ENCODE assay signal across 5 cellular contexts in the genomic region with DNA sequence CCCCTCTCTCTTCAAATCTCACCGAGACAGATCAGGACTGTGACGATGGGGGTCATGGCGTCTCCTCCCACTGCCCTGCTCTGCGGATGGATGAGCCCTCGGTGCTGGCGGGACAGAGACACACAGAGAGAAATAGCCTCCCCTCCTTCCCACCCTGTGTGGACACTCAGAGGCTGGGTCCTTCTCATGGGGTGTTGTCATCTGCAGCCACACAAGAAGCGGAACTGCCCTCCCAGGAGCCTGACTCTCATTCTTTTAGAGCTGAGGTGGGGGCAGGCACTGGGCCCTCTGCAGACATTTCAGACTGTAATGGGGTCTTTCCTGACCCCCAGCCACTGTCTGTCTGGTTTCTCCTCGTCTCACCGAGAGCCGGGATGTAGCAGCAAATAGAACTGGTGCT. TPM values are rescaled to one million over a fixed set of nuclear protein-coding genes. Genes with fewer than 3 reads are reported as not detected.
"Had no signal": no experiment of that assay in that cellular context is flagged by ENCODE, and none has a peak within 500 bp of the region (broad histone marks: within the 10 kb centered on the region; RNA-seq: fewer than 3 reads in every experiment).

No MANE protein-coding gene starts in this region.

RNA-seq across cellular contexts. Expression of a gene that starts 0.5 kb away (rescaled TPM):
- total RNA-seq: activated CD4-positive, alpha-beta T cell treated with anti-CD3 and anti-CD28 coated beads, Interleukin-2, amount 10 ng/mL, durations not matched to agents 7 days and 5 days; activated naive CD4-positive, alpha-beta T cell treated with anti-CD3 and anti-CD28 coated beads for 36 hours; activated T-helper 17 cell treated with anti-CD3 and anti-CD28 coated beads, Interleukin-2, amount 50 U/mL, for 72 hours; astrocyte; lung microvascular endothelial cell had no signal

RNA-seq across cellular contexts. Expression of a gene that starts 23.4 kb away (rescaled TPM):
- total RNA-seq: activated CD4-positive, alpha-beta T cell treated with anti-CD3 and anti-CD28 coated beads, Interleukin-2, amount 10 ng/mL, durations not matched to agents 7 days and 5 days; activated naive CD4-positive, alpha-beta T cell treated with anti-CD3 and anti-CD28 coated beads for 36 hours; activated T-helper 17 cell treated with anti-CD3 and anti-CD28 coated beads, Interleukin-2, amount 50 U/mL, for 72 hours; astrocyte; lung microvascular endothelial cell had no signal

RNA-seq across cellular contexts. Expression of a gene that starts 32.5 kb away (rescaled TPM):
- total RNA-seq: activated CD4-positive, alpha-beta T cell treated with anti-CD3 and anti-CD28 coated beads, Interleukin-2, amount 10 ng/mL, durations not matched to agents 7 days and 5 days; activated naive CD4-positive, alpha-beta T cell treated with anti-CD3 and anti-CD28 coated beads for 36 hours; activated T-helper 17 cell treated with anti-CD3 and anti-CD28 coated beads, Interleukin-2, amount 50 U/mL, for 72 hours; astrocyte; lung microvascular endothelial cell had no signal

RNA-seq across cellular contexts. Expression of a gene that starts 37.9 kb away (rescaled TPM):
- total RNA-seq: activated naive CD4-positive, alpha-beta T cell treated with anti-CD3 and anti-CD28 coated beads for 36 hours; astrocyte; lung microvascular endothelial cell had no signal

RNA-seq across cellular contexts. Expression of a gene that starts 57.6 kb away (rescaled TPM):
- total RNA-seq: activated naive CD4-positive, alpha-beta T cell treated with anti-CD3 and anti-CD28 coated beads for 36 hours; astrocyte; lung microvascular endothelial cell had no signal
